Comparison of ENCODE assay signal across 8 cellular contexts in the genomic region with DNA sequence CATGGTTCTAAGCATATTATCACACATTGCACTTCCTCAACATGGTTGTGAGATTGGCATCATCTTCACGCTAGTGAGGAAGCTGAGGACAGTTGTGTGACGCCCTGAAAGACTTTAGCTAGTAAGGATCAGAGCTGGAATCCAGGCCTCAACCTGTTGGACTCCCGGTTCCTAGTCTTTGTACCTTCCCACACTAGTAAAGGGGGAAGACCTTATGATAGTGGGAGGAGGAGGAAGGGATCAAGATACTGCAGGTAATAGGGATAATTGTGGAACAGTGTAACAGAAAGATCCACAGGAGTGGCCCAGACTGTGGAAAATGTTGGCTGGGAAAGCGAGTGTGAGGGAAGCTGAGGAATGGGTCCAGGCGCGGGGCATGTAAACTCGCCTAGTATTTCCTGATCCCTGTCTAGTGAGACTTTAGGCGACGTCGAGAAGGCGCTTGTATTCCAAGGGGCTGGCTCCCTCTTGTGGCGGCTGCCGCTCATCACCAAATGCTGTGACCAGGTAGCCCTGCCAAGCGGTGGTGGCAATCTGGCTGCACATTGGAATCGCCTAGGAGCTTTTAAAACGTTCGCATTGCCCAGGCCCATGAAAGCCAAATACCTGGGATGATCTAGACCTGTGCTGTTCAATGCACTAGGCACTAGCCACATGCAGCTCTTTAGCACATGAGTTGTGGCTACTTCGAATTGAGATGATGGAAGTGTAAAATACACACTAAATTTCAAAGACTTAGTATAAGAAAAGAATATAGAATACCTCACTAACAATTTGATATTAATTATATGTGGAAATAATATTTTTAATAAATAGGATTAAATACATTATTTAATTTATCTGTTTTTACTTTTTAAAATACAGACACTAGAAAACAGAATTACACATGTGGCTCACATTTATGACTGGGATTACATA. TPM values are rescaled to one million over a fixed set of nuclear protein-coding genes. Genes with fewer than 3 reads are reported as not detected.
A peak's percentile ranks its signal among the peaks of the same experiment; 100 is the strongest.
DNase-seq lines count a peak whose midpoint lies in the region; ATAC-seq and TF ChIP-seq lines count a peak whose summit lies in the region.

No MANE protein-coding gene starts in this region.

- no peak overlapping the region for H2BK120ac ChIP-seq in H9 (ENCODE audit: low read depth, low read length, poor library complexity, severe bottlenecking)

- 0 out of 5 replicates have a peak, but pooled peaks cover 3 to 4% of the 10 kb centered on the region in 2 experiments for H3K9me3 Mint-ChIP-seq in H9
- H3K9me3 Mint-ChIP-seq in activated naive CD4-positive, alpha-beta T cell treated with anti-CD3 and anti-CD28 coated beads for 36 hours = no peaks in the 10 kb centered on the region

- H4K5ac ChIP-seq in H9 (ENCODE audit: insufficient read length, low read depth, low read length) = no peak overlapping the region

- H3K4me3 ChIP-seq in MG63 (no peak overlapping the region), prostate gland (no peak overlapping the region)

- H3K9ac ChIP-seq in H9 (ENCODE audit: extremely low read depth, insufficient read length, low read length) = no peak overlapping the region

- TF ChIP-seq POLR2A in prostate gland (IDR thresholded peaks at IDR 0.05) = no peak

- no peaks in the 10 kb centered on the region for H3K79me2 ChIP-seq in H9 (ENCODE audit: insufficient read depth, low read length)

- peak; percentile 95 for TF ChIP-seq CTCF in H9 (conservative IDR thresholded peaks at IDR 0.05)
- TF ChIP-seq CTCF in prostate gland (IDR thresholded peaks at IDR 0.05) = peak in 3 of 4 experiments; percentile 43 to 69 (median 61)

- no peak overlapping the region for H3K27ac Mint-ChIP-seq in H9
- H3K27ac Mint-ChIP-seq in activated naive CD4-positive, alpha-beta T cell treated with anti-CD3 and anti-CD28 coated beads for 36 hours = no peak overlapping the region

- no peaks in the 10 kb centered on the region for H3K23me2 ChIP-seq in H9 (ENCODE audit: insufficient read length, low read depth, low read length, poor library complexity, severe bottlenecking)

- no peaks in the 10 kb centered on the region for H3K9me3 ChIP-seq in H9 (ENCODE audit: control insufficient read depth, low read depth, low read length)
- no peaks in the 10 kb centered on the region for H3K9me3 ChIP-seq in MG63
- no peaks in the 10 kb centered on the region for H3K9me3 ChIP-seq in prostate gland

- H3K18ac ChIP-seq in H9 (ENCODE audit: insufficient read length, low read depth, low read length) = no peak overlapping the region

- H3K56ac ChIP-seq in H9 (ENCODE audit: insufficient read length, low read depth, low read length) = no peak overlapping the region

- no peaks in the 10 kb centered on the region for H3K79me1 ChIP-seq in H9 (ENCODE audit: insufficient read depth, low read depth, low read length, poor library complexity, severe bottlenecking)

- CTCF ChIA-PET in activated naive CD4-positive, alpha-beta T cell treated with anti-CD3 and anti-CD28 coated beads for 36 hours (lab: Charles Lee) = interaction anchor here (0.7 to 1.7 kb wide), 10 partner anchors 9 to 862 kb away, joined by 3 to 10 read pairs (median 3); no protein-coding TSS in a partner anchor

- H2AK5ac ChIP-seq in H9 (ENCODE audit: insufficient read length, low read length) = no peak overlapping the region

- no peak overlapping the region for H3K23ac ChIP-seq in H9 (ENCODE audit: insufficient read length, low read depth, low read length)

- intact Hi-C loops in activated naive CD4-positive, alpha-beta T cell treated with anti-CD3 and anti-CD28 coated beads for 36 hours (cut with micrococcal nuclease) = loop anchor here (1.0 to 5.0 kb wide), 5 partner anchors 264 to 1894 kb away; no protein-coding TSS in a partner anchor
- intact Hi-C loops in Right ventricle myocardium superior (cut with DNase I) = loop anchor here (10.0 kb wide), 1 partner anchor 866 kb away; no protein-coding TSS in a partner anchor
- intact Hi-C loops in prostate gland (cut with DNase I) = loop anchor here (5.0 kb wide), 1 partner anchor 864 kb away; no protein-coding TSS in a partner anchor

- no peak overlapping the region for H2BK15ac ChIP-seq in H9 (ENCODE audit: low read depth, low read length)

- H3K36me3 Mint-ChIP-seq in H9 (ENCODE audit: insufficient read depth in 1 of 3, low read depth in 3 of 3) = no peaks in the 10 kb centered on the region
- H3K36me3 Mint-ChIP-seq in activated naive CD4-positive, alpha-beta T cell treated with anti-CD3 and anti-CD28 coated beads for 36 hours (ENCODE audit: low read depth) = no peaks in the 10 kb centered on the region

- H3K27me3 Mint-ChIP-seq in H9 (ENCODE audit: low read depth) = peaks cover 4% of the 10 kb centered on the region; the same call in 1 of the 2 replicates
- H3K27me3 Mint-ChIP-seq in activated naive CD4-positive, alpha-beta T cell treated with anti-CD3 and anti-CD28 coated beads for 36 hours (ENCODE audit: low read depth) = peaks cover 12% of the 10 kb centered on the region

- no peak overlapping the region for H3T11ph ChIP-seq in H9 (ENCODE audit: low read length)

- H2AFZ ChIP-seq in H9 (ENCODE audit: low read length) = no peak overlapping the region

- H3K36me3 ChIP-seq in MG63 (no peaks in the 10 kb centered on the region), prostate gland (no peaks in the 10 kb centered on the region)

- peak overlapping the region; percentile 0 for H3K4me2 ChIP-seq in H9 (ENCODE audit: insufficient read depth, insufficient read length, low read length)

- H3K4me1 Mint-ChIP-seq in H9 = peaks cover 3 to 4% of the 10 kb centered on the region in 2 experiments; a peak in 3 of 4 replicates
- no peaks in the 10 kb centered on the region for H3K4me1 Mint-ChIP-seq in activated naive CD4-positive, alpha-beta T cell treated with anti-CD3 and anti-CD28 coated beads for 36 hours (ENCODE audit: low read depth)

- no peaks in the 10 kb centered on the region for H4K20me1 ChIP-seq in H9 (ENCODE audit: control insufficient read depth, insufficient read depth, insufficient read length)

- H3K4ac ChIP-seq in H9 (ENCODE audit: low read depth, low read length) = no peak overlapping the region

- no CpG with 5 or more reads among the region's 18 CpGs for WGBS in H9 (ENCODE audit: extremely low coverage, insufficient read length, low lambda C conversion rate)
- WGBS in prostate gland = 18% methylated on average over 18 of the region's 18 CpGs

- H2BK5ac ChIP-seq in H9 (ENCODE audit: insufficient read length, low read length) = no peak overlapping the region

- no peaks in the 10 kb centered on the region for H3K27me3 ChIP-seq in H9 (ENCODE audit: insufficient read depth, low read length)
- H3K27me3 ChIP-seq in MG63 = peaks cover 3% of the 10 kb centered on the region
- H3K27me3 ChIP-seq in prostate gland (replicated peaks; ENCODE audit: insufficient read depth) = no peaks in the 10 kb centered on the region

- no peak overlapping the region for H4K91ac ChIP-seq in H9 (ENCODE audit: insufficient read length, low read depth, low read length)

- H3K4me1 ChIP-seq in H9 (ENCODE audit: insufficient read depth, low read length) (no peaks in the 10 kb centered on the region), prostate gland (replicated peaks) (no peaks in the 10 kb centered on the region)

- ATAC-seq in Right ventricle myocardium superior (ENCODE audit: poor library complexity) = peak; percentile 94
- no peak for ATAC-seq in HG03025 (IDR thresholded peaks at IDR 0.05; ENCODE audit: low FRiP score, unreplicated experiment)

- H2BK12ac ChIP-seq in H9 (ENCODE audit: insufficient read length, low read depth, low read length) = no peak overlapping the region

- H3K4me3 Mint-ChIP-seq in H9 = no peak overlapping the region
- no peak overlapping the region for H3K4me3 Mint-ChIP-seq in activated naive CD4-positive, alpha-beta T cell treated with anti-CD3 and anti-CD28 coated beads for 36 hours

- H2BK20ac ChIP-seq in H9 (ENCODE audit: low read depth, low read length, poor library complexity, severe bottlenecking) = no peak overlapping the region

- peak; percentile 25 for DNase-seq in GM04504 (ENCODE audit: low read depth)
- peak; percentile 90 for DNase-seq in H9
- DNase-seq in MG63 = peak; percentile 72
- peak; percentile 66 to 72 for DNase-seq in SHP77 (lab: John Stamatoyannopoulos, UW)
- DNase-seq in activated naive CD4-positive, alpha-beta T cell treated with anti-CD3 and anti-CD28 coated beads for 36 hours = peak; percentile 77
- DNase-seq in Right ventricle myocardium superior = peak; percentile 83
- peak; percentile 55 for DNase-seq in prostate gland (ENCODE audit: low spot score)

- no peak overlapping the region for H4K8ac ChIP-seq in H9 (replicated peaks; ENCODE audit: insufficient read length, low read depth, low read length)

- H3K27ac ChIP-seq in H9 (ENCODE audit: insufficient read length, low read depth, low read length) (no peak overlapping the region), prostate gland (no peak overlapping the region)

- H3K14ac ChIP-seq in H9 (ENCODE audit: insufficient read depth, low read length) = no peak overlapping the region

RNA-seq across cellular contexts. Expression of a gene that starts 38.8 kb away (rescaled TPM):
- total RNA-seq in H9 (2021) (not detected in 2 replicates), Right ventricle myocardium superior (not detected), prostate gland (under 1 TPM in 1 of 2 donors, not detected in 1; 0.57 TPM)
- total RNA-seq in MG63 (2014; rRNA removed; shearing (Covaris generic); ENCODE audit: low replicate concordance) = not detected in 2 replicates
- total RNA-seq in activated naive CD4-positive, alpha-beta T cell treated with anti-CD3 and anti-CD28 coated beads for 36 hours = not detected

Comparison
In these comparisons a context has a peak if more than half of its experiments do, and no peak if none do; other contexts are left out.
1. DNase-seq: peak in every context shown above with its lines; median percentile 90 in H9; 83 in Right ventricle myocardium superior; 77 in activated naive CD4-positive, alpha-beta T cell treated with anti-CD3 and anti-CD28 coated beads for 36 hours; 72 in MG63; 69 in SHP77; 55 in prostate gland; 25 in GM04504.